11 cellular contexts compared by ENCODE assay signal in the genomic region with DNA sequence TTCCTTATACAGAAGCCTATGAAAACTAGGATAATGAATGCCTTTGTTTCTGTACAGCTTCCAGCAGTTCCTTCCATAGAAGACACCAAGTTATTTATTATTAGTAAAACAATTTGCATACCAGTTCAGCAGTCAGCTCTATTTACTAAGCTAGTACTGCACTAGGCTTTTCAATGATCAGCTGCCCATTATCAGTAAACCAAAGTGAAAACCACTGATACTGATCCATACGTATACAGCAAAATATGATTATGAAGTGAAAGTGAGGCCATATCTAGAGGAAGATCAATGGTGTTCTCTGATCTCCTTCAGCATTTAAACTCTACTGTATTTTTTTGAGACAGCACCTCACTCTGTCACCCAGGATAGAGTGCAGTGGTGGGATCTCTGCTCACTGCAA. TPM values are rescaled to one million over a fixed set of nuclear protein-coding genes. Genes with fewer than 3 reads are reported as not detected.
DNase-seq lines count a peak whose midpoint lies in the region; ATAC-seq and TF ChIP-seq lines count a peak whose summit lies in the region.
"Had no signal": no experiment of that assay in that cellular context is flagged by ENCODE, and none has a peak within 500 bp of the region (broad histone marks: within the 10 kb centered on the region; RNA-seq: fewer than 3 reads in every experiment).

No MANE protein-coding gene starts in this region.

- no peak for DNase-seq in endothelial cell (ENCODE audit: low spot score)
- no peak for DNase-seq in trophoblast cell
- DNase-seq in activated CD4-positive, CD25-positive, alpha-beta regulatory T cell treated with anti-CD3 and anti-CD28 coated beads, Interleukin-2, amount 50 U/mL, for 72 hours: no peak
- DNase-seq in HT-29 (ENCODE audit: low spot score): no peak
- no peak for DNase-seq in Ammon's horn (ENCODE audit: low spot score)
- DNase-seq in head of caudate nucleus: no peak
- DNase-seq: NCI-H1436 had no signal

- H3K4me3 Mint-ChIP-seq in endothelial cell (ENCODE audit: unreplicated experiment): peak overlapping the region; percentile 97

- H4K8ac ChIP-seq in trophoblast cell (ENCODE audit: low read depth, low read length): no peak overlapping the region

- H3K23ac ChIP-seq in trophoblast cell (ENCODE audit: low read length): no peak overlapping the region

- no peak overlapping the region for H2AFZ ChIP-seq in trophoblast cell (ENCODE audit: insufficient read depth, low read length, poor library complexity)

- H3K4me1 ChIP-seq in trophoblast cell (ENCODE audit: control insufficient read depth in 1 of 2, insufficient read depth in 2 of 2, low read length in 2 of 2): peaks cover 3 to 7% of the 10 kb centered on the region in 2 experiments

- WGBS in trophoblast cell (ENCODE audit: extremely low coverage, insufficient coverage, insufficient read length): no CpG with 5 or more reads among the region's 1 CpG

- H3K4me1 Mint-ChIP-seq in endothelial cell (ENCODE audit: unreplicated experiment): peaks cover 75% of the 10 kb centered on the region

- H4K91ac ChIP-seq in trophoblast cell (ENCODE audit: low read depth, low read length): no peak overlapping the region

- peaks cover 14% of the 10 kb centered on the region for H3K79me2 ChIP-seq in trophoblast cell (ENCODE audit: control insufficient read depth, insufficient read depth, low read length, poor library complexity)

- peaks cover 17 to 39% of the 10 kb centered on the region in 2 experiments for H3K36me3 ChIP-seq in trophoblast cell (ENCODE audit: control insufficient read depth in 1 of 2, insufficient read depth in 2 of 2, low read length in 2 of 2)

- H3K36me3 Mint-ChIP-seq in endothelial cell (ENCODE audit: low read depth, unreplicated experiment): peaks cover 58% of the 10 kb centered on the region

- no peak overlapping the region for H2BK5ac ChIP-seq in trophoblast cell (ENCODE audit: low read depth, low read length, poor library complexity)

- H3K18ac ChIP-seq in trophoblast cell (ENCODE audit: low read length): no peak overlapping the region

- H3K27ac ChIP-seq in trophoblast cell (ENCODE audit: low read depth, low read length): no peak overlapping the region
- H3K27ac ChIP-seq: HL-60 had no signal

- intact Hi-C loops in head of caudate nucleus (cut with DNase I): no loop called here

- H3K27me3 Mint-ChIP-seq in endothelial cell (ENCODE audit: unreplicated experiment): peaks cover 13% of the 10 kb centered on the region
- H3K27me3 Mint-ChIP-seq: stimulated activated memory B cell treated with anti-CD40 and anti-IgM and Interleukin-4, amounts not matched to agents 10 μg/mL and 1 μg/mL and 100 μg/mL, for 72 hours had no signal

- peak overlapping the region; percentile 14 for H3K4ac ChIP-seq in trophoblast cell (ENCODE audit: low read depth, low read length)

- no peak overlapping the region for H4K12ac ChIP-seq in trophoblast cell (ENCODE audit: low read depth, low read length)

- no peak overlapping the region for H2AK5ac ChIP-seq in trophoblast cell (ENCODE audit: low read length)

- H3K4me2 ChIP-seq in trophoblast cell (ENCODE audit: low read length): no peak overlapping the region

- H2BK12ac ChIP-seq in trophoblast cell (ENCODE audit: low read length): no peak overlapping the region

- H3K79me1 ChIP-seq in trophoblast cell (ENCODE audit: low read length): peaks cover 10% of the 10 kb centered on the region

- H3K9ac ChIP-seq in trophoblast cell (ENCODE audit: low read length): no peak overlapping the region

- H3K27me3 ChIP-seq in trophoblast cell (ENCODE audit: insufficient read depth, low read length): no peaks in the 10 kb centered on the region

- no peak overlapping the region for H3K27ac Mint-ChIP-seq in endothelial cell (ENCODE audit: unreplicated experiment)
- H3K27ac Mint-ChIP-seq: stimulated activated memory B cell treated with anti-CD40 and anti-IgM and Interleukin-4, amounts not matched to agents 10 μg/mL and 1 μg/mL and 100 μg/mL, for 72 hours had no signal

- no peak for ATAC-seq in SK-N-SH treated with all-trans-retinoic acid at 6 μM for 48 hours
- ATAC-seq: stimulated activated memory B cell treated with anti-CD40 and anti-IgM and Interleukin-4, amounts not matched to agents 10 μg/mL and 1 μg/mL and 100 μg/mL, for 72 hours had no signal

- H3K14ac ChIP-seq in trophoblast cell (ENCODE audit: low read length): no peak overlapping the region

- H2BK120ac ChIP-seq in trophoblast cell (ENCODE audit: insufficient read depth, low read length, poor library complexity): no peak overlapping the region

- peak overlapping the region; percentile 29; the same call in 1 of the 2 replicates for H3K4me3 ChIP-seq in GM08714 (ENCODE audit: low read length)
- no peak overlapping the region for H3K4me3 ChIP-seq in trophoblast cell (ENCODE audit: low read depth, low read length)

- no peak for TF ChIP-seq CTCF in endothelial cell (IDR thresholded peaks at IDR 0.05; ENCODE audit: unreplicated experiment)

- peaks cover 3% of the 10 kb centered on the region for H3K9me3 ChIP-seq in trophoblast cell (ENCODE audit: insufficient read depth, low read depth, low read length)

- H3K9me3 Mint-ChIP-seq in endothelial cell (ENCODE audit: unreplicated experiment): no peaks in the 10 kb centered on the region
- H3K9me3 Mint-ChIP-seq: stimulated activated memory B cell treated with anti-CD40 and anti-IgM and Interleukin-4, amounts not matched to agents 10 μg/mL and 1 μg/mL and 100 μg/mL, for 72 hours had no signal

TF ChIP-seq in SK-N-SH treated with all-trans-retinoic acid at 6 μM for 48 hours, 23 proteins besides CTCF, POLR2A, EP300 and RAD21:
- TF ChIP-seq ESRRG (CRISPR knock-in tag; IDR thresholded peaks at IDR 0.05) (no peak), ZC3H10 (CRISPR knock-in tag; IDR thresholded peaks at IDR 0.05) (peak; percentile 58; the same call in 1 of the 2 replicates)

RNA-seq across cellular contexts. Expression of a gene that starts 3.2 kb away (rescaled TPM):
- 7,126 TPM for total RNA-seq in endothelial cell (ENCODE audit: unreplicated experiment)
- polyA plus RNA-seq in trophoblast cell (2013): 3,985 and 4,109 TPM in 2 replicates
- 1,597 and 1,598 TPM in 2 replicates for total RNA-seq in HT-29 (2014; rRNA removed; shearing (Covaris generic))
